In genomic region chr20:38363004-38363747, GRCh38 we compare ENCODE assay signal across 39 cellular contexts. TPM values are rescaled to one million over a fixed set of nuclear protein-coding genes. Genes with fewer than 3 reads are reported as not detected.
"Had no signal": no experiment of that assay in that cellular context is flagged by ENCODE, and none has a peak within 500 bp of the region (broad histone marks: within the 10 kb centered on the region; RNA-seq: fewer than 3 reads in every experiment).

No MANE protein-coding gene starts in this region.

- H3K36me3 ChIP-seq: adrenal gland, esophagus squamous epithelium, gastroesophageal sphincter, WERI-Rb-1 had no signal

- H3K27me3 Mint-ChIP-seq: activated naive CD4-positive, alpha-beta T cell treated with anti-CD3 and anti-CD28 coated beads, Interleukin-2, amount 50 U/mL, for 24 hours; activated naive CD8-positive, alpha-beta T cell treated with anti-CD3 and anti-CD28 coated beads for 36 hours; T-helper 17 cell had no signal

- H3K9me3 ChIP-seq: adrenal gland, body of pancreas, esophagus squamous epithelium, gastroesophageal sphincter had no signal

- H3K4me3 ChIP-seq: adrenal gland, body of pancreas, esophagus squamous epithelium, gastroesophageal sphincter had no signal

- H3K27ac ChIP-seq: adrenal gland, body of pancreas, epithelial cell of prostate, esophagus squamous epithelium, gastroesophageal sphincter, WERI-Rb-1 had no signal

- FAIRE-seq: colon, endometrium, endothelial cell of umbilical vein had no signal

- ATAC-seq: activated CD4-positive, CD25-positive, alpha-beta regulatory T cell treated with anti-CD3 and anti-CD28 coated beads, Interleukin-2, amount 50 U/mL, for 24 hours; activated CD8-positive, alpha-beta T cell treated with anti-CD3 and anti-CD28 coated beads for 36 hours; activated naive CD8-positive, alpha-beta T cell treated with anti-CD3 and anti-CD28 coated beads, Interleukin-2, amount 50 U/mL, for 24 hours; activated T-cell treated with anti-CD3 and anti-CD28 coated beads, Interleukin-2, amount 50 U/mL, for 4 hours; activated T-helper 17 cell treated with anti-CD3 and anti-CD28 coated beads, Interleukin-2, amount 50 U/mL, for 72 hours; body of pancreas; gastroesophageal sphincter; T-helper 17 cell had no signal

- DNase-seq: activated B cell treated with CpG ODN at 0.5 μM for 24 hours; activated CD4-positive, alpha-beta T cell treated with anti-CD3 and anti-CD28 coated beads for 48 hours; activated CD4-positive, alpha-beta T cell treated with anti-CD3 and anti-CD28 coated beads, Interleukin-2, amount 50 U/mL, for 1 hour; activated CD4-positive, alpha-beta T cell treated with anti-CD3 and anti-CD28 coated beads, Interleukin-2, amount 50 U/mL, for 48 hours; activated CD8-positive, alpha-beta memory T cell treated with anti-CD3 and anti-CD28 coated beads for 24 hours; activated CD8-positive, alpha-beta T cell treated with anti-CD3 and anti-CD28 coated beads for 36 hours; activated effector memory CD4-positive, alpha-beta T cell treated with Interleukin-2 at 50 U/mL for 16 hours; activated gamma-delta T cell treated with Interleukin-2 at 50 U/mL for 16 hours; activated naive CD4-positive, alpha-beta T cell treated with anti-CD3 and anti-CD28 coated beads for 36 hours; activated naive CD8-positive, alpha-beta T cell treated with anti-CD3 and anti-CD28 coated beads for 36 hours; activated naive CD8-positive, alpha-beta T cell treated with anti-CD3 and anti-CD28 coated beads, Interleukin-2, amount 50 U/mL, for 24 hours; activated T-cell treated with anti-CD3 and anti-CD28 coated beads, Interleukin-2, amount 50 U/mL, for 4 hours; adrenal gland; amygdala; aorta; body of pancreas; caudate nucleus; effector CD8-positive, alpha-beta T cell; esophagus squamous epithelium; foreskin melanocyte; head of caudate nucleus; T-helper 1 cell; T-helper 17 cell; T1000; WERI-Rb-1 had no signal

- H3K4me1 ChIP-seq: adrenal gland, body of pancreas, esophagus squamous epithelium, gastroesophageal sphincter had no signal

- H3K4me1 Mint-ChIP-seq: activated B cell treated with CpG ODN at 0.5 μM for 24 hours; activated naive CD4-positive, alpha-beta T cell treated with anti-CD3 and anti-CD28 coated beads, Interleukin-2, amount 50 U/mL, for 24 hours; activated naive CD8-positive, alpha-beta T cell treated with anti-CD3 and anti-CD28 coated beads for 36 hours; activated naive CD8-positive, alpha-beta T cell treated with anti-CD3 and anti-CD28 coated beads, Interleukin-2, amount 50 U/mL, for 24 hours; activated T-helper 17 cell treated with anti-CD3 and anti-CD28 coated beads, Interleukin-2, amount 50 U/mL, for 72 hours; T-helper 17 cell had no signal

- H3K27me3 ChIP-seq: adrenal gland, body of pancreas, esophagus squamous epithelium, gastroesophageal sphincter had no signal

- H3K27ac Mint-ChIP-seq: activated B cell treated with CpG ODN at 0.5 μM for 24 hours; activated CD8-positive, alpha-beta T cell treated with anti-CD3 and anti-CD28 coated beads for 36 hours; activated naive CD4-positive, alpha-beta T cell treated with anti-CD3 and anti-CD28 coated beads for 36 hours; activated naive CD4-positive, alpha-beta T cell treated with anti-CD3 and anti-CD28 coated beads, Interleukin-2, amount 50 U/mL, for 24 hours; activated naive CD8-positive, alpha-beta T cell treated with anti-CD3 and anti-CD28 coated beads for 36 hours; activated naive CD8-positive, alpha-beta T cell treated with anti-CD3 and anti-CD28 coated beads, Interleukin-2, amount 50 U/mL, for 24 hours; activated T-helper 17 cell treated with anti-CD3 and anti-CD28 coated beads, Interleukin-2, amount 50 U/mL, for 72 hours; T-helper 17 cell; T-helper 2 cell treated with Interferon-gamma antibody and Interleukin-4, amounts not matched to agents 5 μg/mL and 100 μg/mL, for 36 hours had no signal

- H3K9me3 Mint-ChIP-seq: activated B cell treated with CpG ODN at 0.5 μM for 24 hours; activated CD8-positive, alpha-beta T cell treated with anti-CD3 and anti-CD28 coated beads for 36 hours; activated naive CD4-positive, alpha-beta T cell treated with anti-CD3 and anti-CD28 coated beads for 36 hours; activated naive CD4-positive, alpha-beta T cell treated with anti-CD3 and anti-CD28 coated beads, Interleukin-2, amount 50 U/mL, for 24 hours; activated naive CD8-positive, alpha-beta T cell treated with anti-CD3 and anti-CD28 coated beads for 36 hours; activated naive CD8-positive, alpha-beta T cell treated with anti-CD3 and anti-CD28 coated beads, Interleukin-2, amount 50 U/mL, for 24 hours; activated T-cell treated with anti-CD3 and anti-CD28 coated beads, Interleukin-2, amount 50 U/mL, for 4 hours; activated T-helper 17 cell treated with anti-CD3 and anti-CD28 coated beads, Interleukin-2, amount 50 U/mL, for 72 hours; T-helper 2 cell treated with Interferon-gamma antibody and Interleukin-4, amounts not matched to agents 5 μg/mL and 100 μg/mL, for 36 hours had no signal

- H3K4me3 Mint-ChIP-seq: activated B cell treated with CpG ODN at 0.5 μM for 24 hours; activated CD8-positive, alpha-beta T cell treated with anti-CD3 and anti-CD28 coated beads for 36 hours; activated naive CD4-positive, alpha-beta T cell treated with anti-CD3 and anti-CD28 coated beads for 36 hours; activated naive CD4-positive, alpha-beta T cell treated with anti-CD3 and anti-CD28 coated beads, Interleukin-2, amount 50 U/mL, for 24 hours; activated naive CD8-positive, alpha-beta T cell treated with anti-CD3 and anti-CD28 coated beads for 36 hours; activated naive CD8-positive, alpha-beta T cell treated with anti-CD3 and anti-CD28 coated beads, Interleukin-2, amount 50 U/mL, for 24 hours; activated T-cell treated with anti-CD3 and anti-CD28 coated beads, Interleukin-2, amount 50 U/mL, for 4 hours; activated T-helper 17 cell treated with anti-CD3 and anti-CD28 coated beads, Interleukin-2, amount 50 U/mL, for 72 hours; T-helper 17 cell; T-helper 2 cell treated with Interferon-gamma antibody and Interleukin-4, amounts not matched to agents 5 μg/mL and 100 μg/mL, for 36 hours had no signal

- H3K36me3 Mint-ChIP-seq: activated naive CD4-positive, alpha-beta T cell treated with anti-CD3 and anti-CD28 coated beads, Interleukin-2, amount 50 U/mL, for 24 hours; activated naive CD8-positive, alpha-beta T cell treated with anti-CD3 and anti-CD28 coated beads for 36 hours had no signal

RNA-seq across cellular contexts. Expression of gene LBP, which starts 16.9 kb away (rescaled TPM):
- total RNA-seq: activated B cell treated with CpG ODN at 0.5 μM for 24 hours; activated CD8-positive, alpha-beta T cell treated with anti-CD3 and anti-CD28 coated beads for 36 hours; activated naive CD4-positive, alpha-beta T cell treated with anti-CD3 and anti-CD28 coated beads for 36 hours; activated naive CD8-positive, alpha-beta T cell treated with anti-CD3 and anti-CD28 coated beads for 36 hours; activated T-helper 17 cell treated with anti-CD3 and anti-CD28 coated beads, Interleukin-2, amount 50 U/mL, for 72 hours; chondrocyte; endothelial cell of umbilical vein; fibroblast of villous mesenchyme; T-helper 17 cell had no signal
- polyA plus RNA-seq: esophagus had no signal

RNA-seq across cellular contexts. Expression of gene BPI, which starts 59.2 kb away (rescaled TPM):
- total RNA-seq: activated B cell treated with CpG ODN at 0.5 μM for 24 hours; activated CD8-positive, alpha-beta T cell treated with anti-CD3 and anti-CD28 coated beads for 36 hours; activated naive CD4-positive, alpha-beta T cell treated with anti-CD3 and anti-CD28 coated beads for 36 hours; activated naive CD8-positive, alpha-beta T cell treated with anti-CD3 and anti-CD28 coated beads for 36 hours; activated T-cell treated with anti-CD3 and anti-CD28 coated beads, Interleukin-2, amount 50 U/mL, for 4 hours; activated T-helper 17 cell treated with anti-CD3 and anti-CD28 coated beads, Interleukin-2, amount 50 U/mL, for 72 hours; body of pancreas; dermis microvascular lymphatic vessel endothelial cell; endothelial cell of umbilical vein; fibroblast of lung; fibroblast of villous mesenchyme; T-helper 17 cell had no signal
- polyA plus RNA-seq: endothelial cell of umbilical vein, fibroblast of lung had no signal
